ENCODE assay signal across 19 cellular contexts in the genomic region with DNA sequence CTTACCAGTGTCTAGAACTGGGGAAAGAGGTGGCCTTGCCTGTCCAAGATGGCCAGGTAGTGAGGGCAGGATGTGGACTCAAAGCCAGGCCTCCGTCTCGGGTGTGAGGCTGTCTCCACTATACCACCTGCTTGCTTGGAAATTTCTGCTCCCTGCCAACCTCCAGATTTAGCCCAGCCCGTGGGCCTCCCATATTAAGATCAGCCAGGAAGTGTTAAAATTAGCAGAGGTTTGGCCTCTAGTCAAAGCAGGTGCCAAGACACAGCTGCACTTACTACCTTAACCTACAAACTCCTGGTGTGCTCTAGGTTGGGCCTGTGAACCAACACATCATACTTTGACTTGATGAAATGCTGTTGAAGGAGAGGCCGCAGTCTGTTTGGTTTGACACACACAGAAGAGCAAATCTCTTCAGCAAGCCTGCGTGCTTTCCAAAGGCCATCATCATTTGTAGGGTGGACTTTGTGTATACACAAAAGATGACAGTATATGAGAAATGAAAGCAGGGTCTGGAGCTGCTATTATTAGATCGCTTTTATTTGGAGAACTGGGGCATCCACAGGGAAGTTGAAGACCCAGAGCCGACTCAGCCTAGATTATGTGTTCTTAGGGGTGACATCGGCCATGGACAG.
DNase-seq lines count a peak whose midpoint lies in the region; ATAC-seq and TF ChIP-seq lines count a peak whose summit lies in the region.
"Had no signal": no experiment of that assay in that cellular context is flagged by ENCODE, and none has a peak within 500 bp of the region (broad histone marks: within the 10 kb centered on the region; RNA-seq: fewer than 3 reads in every experiment).

No MANE protein-coding gene starts in this region.

- H3K27ac Mint-ChIP-seq in activated B cell treated with CpG ODN at 0.5 μM for 24 hours: no peak overlapping the region
- H3K27ac Mint-ChIP-seq in stimulated activated memory B cell treated with anti-CD40 and anti-IgM and Interleukin-4, amounts not matched to agents 10 μg/mL and 1 μg/mL and 100 μg/mL, for 72 hours: peak overlapping the region; percentile 10
- H3K27ac Mint-ChIP-seq in activated naive CD4-positive, alpha-beta T cell treated with anti-CD3 and anti-CD28 coated beads, Interleukin-2, amount 50 U/mL, for 72 hours: no peak overlapping the region
- H3K27ac Mint-ChIP-seq: dendritic cell treated with granulocyte-macrophage colony-stimulating factor and Interleukin-4, amounts not matched to agents 40 ng/mL and 50 ng/mL, for 4 days; T-helper 2 cell treated with Interferon-gamma antibody and Interleukin-4, amounts not matched to agents 5 μg/mL and 100 μg/mL, for 36 hours had no signal

- TF ChIP-seq CTCF in activated B cell treated with CpG ODN at 0.5 μM for 24 hours (IDR thresholded peaks at IDR 0.05): no peak
- no peak for TF ChIP-seq CTCF in vagina (IDR thresholded peaks at IDR 0.05)

- peaks cover 22% of the 10 kb centered on the region for H3K4me1 Mint-ChIP-seq in activated B cell treated with CpG ODN at 0.5 μM for 24 hours
- peaks cover 33% of the 10 kb centered on the region for H3K4me1 Mint-ChIP-seq in stimulated activated memory B cell treated with anti-CD40 and anti-IgM and Interleukin-4, amounts not matched to agents 10 μg/mL and 1 μg/mL and 100 μg/mL, for 72 hours

- no peak for TF ChIP-seq POLR2A in vagina (IDR thresholded peaks at IDR 0.05)

- no peak overlapping the region for H3K4me3 ChIP-seq in vagina
- H3K4me3 ChIP-seq: SK-N-MC had no signal

- no peaks in the 10 kb centered on the region for H3K36me3 ChIP-seq in vagina

- H3K36me3 Mint-ChIP-seq in activated B cell treated with CpG ODN at 0.5 μM for 24 hours (ENCODE audit: low read depth): peaks cover 6% of the 10 kb centered on the region
- H3K36me3 Mint-ChIP-seq in stimulated activated memory B cell treated with anti-CD40 and anti-IgM and Interleukin-4, amounts not matched to agents 10 μg/mL and 1 μg/mL and 100 μg/mL, for 72 hours: peaks cover 37% of the 10 kb centered on the region
- peaks cover 0 to 11% of the 10 kb centered on the region in 2 donors for H3K36me3 Mint-ChIP-seq in activated naive CD4-positive, alpha-beta T cell treated with anti-CD3 and anti-CD28 coated beads, Interleukin-2, amount 50 U/mL, for 72 hours

- H3K27ac ChIP-seq in vagina: no peak overlapping the region
- H3K27ac ChIP-seq: brain microvascular endothelial cell, foreskin keratinocyte, SK-N-MC had no signal

- intact Hi-C loops in activated B cell treated with CpG ODN at 0.5 μM for 24 hours (cut with micrococcal nuclease) (no loop called here), vagina (cut with DNase I) (no loop called here)

- H3K9me3 ChIP-seq in vagina: no peaks in the 10 kb centered on the region
- H3K9me3 ChIP-seq: Caco-2 had no signal

- peak; percentile 43 for ATAC-seq in GM18498 (IDR thresholded peaks at IDR 0.05; ENCODE audit: unreplicated experiment)
- no peak for ATAC-seq in activated B cell treated with CpG ODN at 0.5 μM for 24 hours (ENCODE audit: low read depth)
- no peak for ATAC-seq in stimulated activated memory B cell treated with anti-CD40 and anti-IgM and Interleukin-4, amounts not matched to agents 10 μg/mL and 1 μg/mL and 100 μg/mL, for 72 hours
- no peak for ATAC-seq in activated naive CD4-positive, alpha-beta T cell treated with anti-CD3 and anti-CD28 coated beads, Interleukin-2, amount 50 U/mL, for 72 hours
- ATAC-seq: foreskin keratinocyte had no signal

- no peaks in the 10 kb centered on the region for H3K27me3 Mint-ChIP-seq in activated B cell treated with CpG ODN at 0.5 μM for 24 hours
- peaks cover 28% of the 10 kb centered on the region for H3K27me3 Mint-ChIP-seq in stimulated activated memory B cell treated with anti-CD40 and anti-IgM and Interleukin-4, amounts not matched to agents 10 μg/mL and 1 μg/mL and 100 μg/mL, for 72 hours

- no peaks in the 10 kb centered on the region for H3K4me1 ChIP-seq in vagina
- H3K4me1 ChIP-seq: foreskin keratinocyte had no signal

- POLR2A ChIA-PET in activated B cell treated with CpG ODN at 0.5 μM for 24 hours (lab: Charles Lee): no interaction called here

- H3K4me3 Mint-ChIP-seq in activated B cell treated with CpG ODN at 0.5 μM for 24 hours: peak overlapping the region; percentile 41
- H3K4me3 Mint-ChIP-seq in stimulated activated memory B cell treated with anti-CD40 and anti-IgM and Interleukin-4, amounts not matched to agents 10 μg/mL and 1 μg/mL and 100 μg/mL, for 72 hours: no peak overlapping the region
- H3K4me3 Mint-ChIP-seq: dendritic cell treated with granulocyte-macrophage colony-stimulating factor and Interleukin-4, amounts not matched to agents 40 ng/mL and 50 ng/mL, for 4 days; T-helper 2 cell treated with Interferon-gamma antibody and Interleukin-4, amounts not matched to agents 5 μg/mL and 100 μg/mL, for 36 hours had no signal

- CTCF ChIA-PET in activated B cell treated with CpG ODN at 0.5 μM for 24 hours (lab: Charles Lee): no interaction called here

- no peaks in the 10 kb centered on the region for H3K27me3 ChIP-seq in vagina
- H3K27me3 ChIP-seq: brain microvascular endothelial cell, foreskin keratinocyte had no signal

- DNase-seq in activated B cell treated with CpG ODN at 0.5 μM for 24 hours (no peak), hepatic stellate cell (ENCODE audit: low spot score) (peak; percentile 43), vagina (ENCODE audit: extremely low spot score in 2 of 2) (no peak), activated gamma-delta T cell (lab: John Stamatoyannopoulos, UW) (no peak)
- no peak for DNase-seq in activated naive CD4-positive, alpha-beta T cell treated with anti-CD3 and anti-CD28 coated beads, Interleukin-2, amount 50 U/mL, for 72 hours (ENCODE audit: low spot score in 2 of 2)
- DNase-seq: activated CD4-positive, alpha-beta T cell treated with anti-CD3 and anti-CD28 coated beads for 1 hour; brain microvascular endothelial cell; foreskin keratinocyte; midbrain; NCI-H1105 treated with DMSO at 0.1 percent for 48 hours; NCI-H526 treated with DMSO at 0.1 percent for 48 hours; OCI-M1; stimulated activated CD4-positive, alpha-beta T cell treated with anti-CD3 and anti-CD28 coated beads, Interleukin-15, amount 100 ng/mL, for 24 hours had no signal

- no peaks in the 10 kb centered on the region for H3K9me3 Mint-ChIP-seq in activated B cell treated with CpG ODN at 0.5 μM for 24 hours
- no peaks in the 10 kb centered on the region for H3K9me3 Mint-ChIP-seq in stimulated activated memory B cell treated with anti-CD40 and anti-IgM and Interleukin-4, amounts not matched to agents 10 μg/mL and 1 μg/mL and 100 μg/mL, for 72 hours
- H3K9me3 Mint-ChIP-seq in activated naive CD4-positive, alpha-beta T cell treated with anti-CD3 and anti-CD28 coated beads, Interleukin-2, amount 50 U/mL, for 72 hours: peaks cover 5% of the 10 kb centered on the region in 2 donors
- H3K9me3 Mint-ChIP-seq: T-helper 2 cell treated with Interferon-gamma antibody and Interleukin-4, amounts not matched to agents 5 μg/mL and 100 μg/mL, for 36 hours had no signal
